In genomic region chr1:61078611-61079010, GRCh38 we compare ENCODE assay signal across 8 cellular contexts. TPM values are rescaled to one million over a fixed set of nuclear protein-coding genes. Genes with fewer than 3 reads are reported as not detected.
DNase-seq lines count a peak whose midpoint lies in the region; ATAC-seq and TF ChIP-seq lines count a peak whose summit lies in the region.

No MANE protein-coding gene starts in this region.

- H3K27me3 ChIP-seq in muscle layer of duodenum (ENCODE audit: low read depth, low read length), result no peaks in the 10 kb centered on the region

- H3K36me3 ChIP-seq in muscle layer of duodenum (ENCODE audit: control insufficient read depth in 1 of 2, insufficient read depth in 2 of 2, low read length in 2 of 2), result no peaks in the 10 kb centered on the region

- H3K4me3 Mint-ChIP-seq in chondrocyte (ENCODE audit: unreplicated experiment), result peak overlapping the region; percentile 83

- DNase-seq in KG1 (lab: John Stamatoyannopoulos, UW) (peak; percentile 17), chondrocyte (ENCODE audit: low spot score) (no peak), HuH-7.5 (ENCODE audit: low spot score) (no peak), SKM-1 (lab: John Stamatoyannopoulos, UW; ENCODE audit: unreplicated experiment) (no peak)
- DNase-seq in stimulated activated CD4-positive, alpha-beta T cell treated with anti-CD3 and anti-CD28 coated beads, Interleukin-12 subunit alpha, Interleukin-12 subunit beta, amount 100 ng/mL, for 4 hours, result no peak

- H3K4me1 Mint-ChIP-seq in chondrocyte (ENCODE audit: low read depth), result peaks cover 51% of the 10 kb centered on the region

- TF ChIP-seq CTCF in 22Rv1 (IDR thresholded peaks at IDR 0.05) (no peak), chondrocyte (IDR thresholded peaks at IDR 0.05) (no peak)

- H3K4me3 ChIP-seq in muscle layer of duodenum (ENCODE audit: low read depth in 1 of 2, low read length in 2 of 2), result peak overlapping the region; percentile 77 to 78

- no peak for ATAC-seq in HG03045 (IDR thresholded peaks at IDR 0.05; ENCODE audit: unreplicated experiment)

- H3K4me1 ChIP-seq in muscle layer of duodenum (ENCODE audit: control insufficient read depth in 1 of 2, insufficient read depth in 2 of 2, low read length in 2 of 2), result peaks cover 29 to 33% of the 10 kb centered on the region in 2 donors

- H3K27ac ChIP-seq in 22Rv1, result peak overlapping the region; percentile 97
- H3K27ac ChIP-seq in muscle layer of duodenum (ENCODE audit: low read length), result peak overlapping the region; percentile 91

- no peaks in the 10 kb centered on the region for H3K9me3 ChIP-seq in muscle layer of duodenum (ENCODE audit: control insufficient read depth in 1 of 2, low read length in 2 of 2)

- peak overlapping the region; percentile 94 for H3K27ac Mint-ChIP-seq in chondrocyte (ENCODE audit: unreplicated experiment)

- no peaks in the 10 kb centered on the region for H3K9me3 Mint-ChIP-seq in chondrocyte (ENCODE audit: low read depth)

- no peaks in the 10 kb centered on the region for H3K27me3 Mint-ChIP-seq in chondrocyte (ENCODE audit: low read depth)

- no peaks in the 10 kb centered on the region for H3K36me3 Mint-ChIP-seq in chondrocyte (ENCODE audit: low read depth)

RNA-seq across cellular contexts. Expression of gene NFIA, which starts 3.8 kb away (rescaled TPM):
- total RNA-seq in chondrocyte, result 43.0 to 64.1 TPM (median 47.3 TPM) in 3 replicates
